In the genomic region with DNA sequence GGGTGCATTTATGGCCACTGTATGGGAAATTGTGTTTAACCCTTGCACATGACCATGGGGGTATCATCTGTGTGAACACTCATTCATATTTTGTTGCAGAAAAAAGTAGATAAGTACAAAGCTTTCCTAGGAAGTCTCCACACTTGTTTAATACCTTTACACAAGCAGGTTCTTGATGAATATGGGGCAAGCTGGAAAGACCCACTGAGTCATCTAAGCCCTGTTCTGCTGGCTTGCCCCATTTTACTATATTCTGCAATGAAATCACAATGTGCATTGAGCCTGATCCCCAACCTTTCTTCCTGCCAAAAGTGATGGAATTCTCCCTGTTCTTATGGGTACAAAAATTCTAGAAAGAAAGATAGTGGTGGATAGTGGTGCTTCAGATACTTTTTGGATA, we compare ENCODE assay signal across 18 cellular contexts.
DNase-seq lines count a peak whose midpoint lies in the region; ATAC-seq, FAIRE-seq and TF ChIP-seq lines count a peak whose summit lies in the region.
"Had no signal": no experiment of that assay in that cellular context is flagged by ENCODE, and none has a peak within 500 bp of the region (broad histone marks: within the 10 kb centered on the region; RNA-seq: fewer than 3 reads in every experiment).

No MANE protein-coding gene starts in this region.

- no peak overlapping the region for H3K4me3 Mint-ChIP-seq in activated CD4-positive, alpha-beta memory T cell treated with anti-CD3 and anti-CD28 coated beads for 36 hours
- no peak overlapping the region for H3K4me3 Mint-ChIP-seq in activated CD4-positive, alpha-beta memory T cell treated with anti-CD3 and anti-CD28 coated beads, Interleukin-2, amount 10 ng/mL, durations not matched to agents 7 days and 5 days
- no peak overlapping the region for H3K4me3 Mint-ChIP-seq in activated naive CD8-positive, alpha-beta T cell treated with anti-CD3 and anti-CD28 coated beads, Interleukin-2, amount 50 U/mL, for 24 hours
- H3K4me3 Mint-ChIP-seq in activated naive CD8-positive, alpha-beta T cell treated with anti-CD3 and anti-CD28 coated beads for 36 hours, result no peak overlapping the region
- H3K4me3 Mint-ChIP-seq in glutamatergic neuron (ENCODE audit: unreplicated experiment), result no peak overlapping the region
- H3K4me3 Mint-ChIP-seq: B cell; CD8-positive, alpha-beta T cell; HFFc6 had no signal

- no peaks in the 10 kb centered on the region for H3K27me3 ChIP-seq in GM12878 (replicated peaks in 1 of 2; ENCODE audit: control insufficient read depth in 2 of 2, insufficient read depth in 2 of 2, low read length in 1 of 2)
- H3K27me3 ChIP-seq: BLaER1 treated with 17β-estradiol and CSF1 and Interleukin-3, amounts not matched to agents 10 nM and 100 nM had no signal

- peak; percentile 27 for DNase-seq in activated CD4-positive, alpha-beta memory T cell treated with anti-CD3 and anti-CD28 coated beads for 36 hours
- DNase-seq in activated CD4-positive, alpha-beta memory T cell treated with anti-CD3 and anti-CD28 coated beads, Interleukin-2, amount 10 ng/mL, durations not matched to agents 7 days and 5 days, result no peak
- DNase-seq in activated naive CD8-positive, alpha-beta T cell treated with anti-CD3 and anti-CD28 coated beads, Interleukin-2, amount 50 U/mL, for 24 hours, result no peak
- no peak for DNase-seq in activated naive CD8-positive, alpha-beta T cell treated with anti-CD3 and anti-CD28 coated beads for 36 hours
- DNase-seq in GM12878 (ENCODE audit: low read depth, low spot score) (no peak), glutamatergic neuron (no peak)
- DNase-seq in activated CD8-positive, alpha-beta memory T cell treated with anti-CD3 and anti-CD28 coated beads, Interleukin-2, amount 50 U/mL, for 48 hours, result no peak
- DNase-seq: 8988T; Calu3; CD8-positive, alpha-beta T cell; DMS79 treated with DMSO at 0.1 percent for 48 hours; GF-D8; GOT3; H7; HFFc6 had no signal

- no peak overlapping the region for H3K4me2 ChIP-seq in GM12878 (ENCODE audit: control insufficient read depth, insufficient read depth)
- H3K4me2 ChIP-seq: BLaER1 treated with 17β-estradiol and CSF1 and Interleukin-3, amounts not matched to agents 10 nM and 100 nM had no signal

- H4K20me1 ChIP-seq in GM12878 (ENCODE audit: control insufficient read depth, insufficient read depth), result no peaks in the 10 kb centered on the region
- H4K20me1 ChIP-seq: BLaER1 treated with 17β-estradiol and CSF1 and Interleukin-3, amounts not matched to agents 10 nM and 100 nM had no signal

- no peak overlapping the region for H3K27ac ChIP-seq in GM12878 (ENCODE audit: control insufficient read depth, insufficient read depth)
- H3K27ac ChIP-seq: BLaER1 treated with 17β-estradiol and CSF1 and Interleukin-3, amounts not matched to agents 10 nM and 100 nM had no signal

- H3K36me3 Mint-ChIP-seq in activated CD4-positive, alpha-beta memory T cell treated with anti-CD3 and anti-CD28 coated beads for 36 hours, result no peaks in the 10 kb centered on the region
- H3K36me3 Mint-ChIP-seq in activated CD4-positive, alpha-beta memory T cell treated with anti-CD3 and anti-CD28 coated beads, Interleukin-2, amount 10 ng/mL, durations not matched to agents 7 days and 5 days (ENCODE audit: low read depth), result no peaks in the 10 kb centered on the region
- no peaks in the 10 kb centered on the region for H3K36me3 Mint-ChIP-seq in activated naive CD8-positive, alpha-beta T cell treated with anti-CD3 and anti-CD28 coated beads, Interleukin-2, amount 50 U/mL, for 24 hours (ENCODE audit: low read depth)
- H3K36me3 Mint-ChIP-seq in activated naive CD8-positive, alpha-beta T cell treated with anti-CD3 and anti-CD28 coated beads for 36 hours, result no peaks in the 10 kb centered on the region
- peaks cover 12% of the 10 kb centered on the region for H3K36me3 Mint-ChIP-seq in glutamatergic neuron (ENCODE audit: unreplicated experiment)
- H3K36me3 Mint-ChIP-seq: CD8-positive, alpha-beta T cell had no signal

- no peak for TF ChIP-seq POLR2A in GM12878 (IDR thresholded peaks at IDR 0.05; ENCODE audit: low read depth, low read length)

- H3K9me3 Mint-ChIP-seq in activated CD4-positive, alpha-beta memory T cell treated with anti-CD3 and anti-CD28 coated beads for 36 hours, result peaks cover 2% of the 10 kb centered on the region
- H3K9me3 Mint-ChIP-seq in activated CD4-positive, alpha-beta memory T cell treated with anti-CD3 and anti-CD28 coated beads, Interleukin-2, amount 10 ng/mL, durations not matched to agents 7 days and 5 days, result peaks cover 5% of the 10 kb centered on the region
- H3K9me3 Mint-ChIP-seq in activated naive CD8-positive, alpha-beta T cell treated with anti-CD3 and anti-CD28 coated beads, Interleukin-2, amount 50 U/mL, for 24 hours, result no peaks in the 10 kb centered on the region
- peaks cover 4% of the 10 kb centered on the region for H3K9me3 Mint-ChIP-seq in activated naive CD8-positive, alpha-beta T cell treated with anti-CD3 and anti-CD28 coated beads for 36 hours
- no peaks in the 10 kb centered on the region for H3K9me3 Mint-ChIP-seq in glutamatergic neuron (ENCODE audit: unreplicated experiment)
- H3K9me3 Mint-ChIP-seq: CD8-positive, alpha-beta T cell had no signal

- no peak overlapping the region for H2AFZ ChIP-seq in GM12878 (ENCODE audit: control insufficient read depth, low read depth, low read length)

- TF ChIP-seq RAD21 in GM12878 (IDR thresholded peaks at IDR 0.05; ENCODE audit: insufficient read depth, low read depth, low read length), result no peak

- peak overlapping the region; percentile 35 for H3K27ac Mint-ChIP-seq in activated CD4-positive, alpha-beta memory T cell treated with anti-CD3 and anti-CD28 coated beads for 36 hours
- H3K27ac Mint-ChIP-seq in activated CD4-positive, alpha-beta memory T cell treated with anti-CD3 and anti-CD28 coated beads, Interleukin-2, amount 10 ng/mL, durations not matched to agents 7 days and 5 days, result no peak overlapping the region
- H3K27ac Mint-ChIP-seq in activated naive CD8-positive, alpha-beta T cell treated with anti-CD3 and anti-CD28 coated beads, Interleukin-2, amount 50 U/mL, for 24 hours, result peak overlapping the region; percentile 50
- no peak overlapping the region for H3K27ac Mint-ChIP-seq in activated naive CD8-positive, alpha-beta T cell treated with anti-CD3 and anti-CD28 coated beads for 36 hours
- no peak overlapping the region for H3K27ac Mint-ChIP-seq in glutamatergic neuron (ENCODE audit: unreplicated experiment)
- H3K27ac Mint-ChIP-seq: B cell; CD8-positive, alpha-beta T cell; HFFc6 had no signal

- FAIRE-seq in GM12878 (lab: Jason Lieb, UNC), result no peak

- ATAC-seq in activated naive CD8-positive, alpha-beta T cell treated with anti-CD3 and anti-CD28 coated beads, Interleukin-2, amount 50 U/mL, for 24 hours, result peak; percentile 43
- ATAC-seq in GM12878, result peak; percentile 49
- ATAC-seq: CD8-positive, alpha-beta T cell; HCT116 had no signal

- TF ChIP-seq CTCF in GM12878 (IDR thresholded peaks at IDR 0.05 in 2 of 3, conservative IDR thresholded peaks at IDR 0.05 in 1 of 3; ENCODE audit: control insufficient read depth in 2 of 3, extremely low read depth in 1 of 3, insufficient read depth in 1 of 3, low read depth in 3 of 3, low read length in 3 of 3) (no peak), glutamatergic neuron (IDR thresholded peaks at IDR 0.05; ENCODE audit: partially characterized antibody, unreplicated experiment) (no peak)

- SMC1A ChIA-PET in GM12878 (lab: Charles Lee; ENCODE audit: uncharacterized antibody, unreplicated experiment), result no interaction called here

- no peaks in the 10 kb centered on the region for H3K79me2 ChIP-seq in GM12878 (ENCODE audit: control insufficient read depth, insufficient read depth, low read length)

- BruUV-seq in GM12878 (replicated peaks; lab: Mats Ljungman, UMichigan), result no TSS peak

- peaks cover 1% of the 10 kb centered on the region for H3K27me3 Mint-ChIP-seq in activated CD4-positive, alpha-beta memory T cell treated with anti-CD3 and anti-CD28 coated beads for 36 hours
- H3K27me3 Mint-ChIP-seq in activated CD4-positive, alpha-beta memory T cell treated with anti-CD3 and anti-CD28 coated beads, Interleukin-2, amount 10 ng/mL, durations not matched to agents 7 days and 5 days, result peaks cover 11% of the 10 kb centered on the region
- H3K27me3 Mint-ChIP-seq in activated naive CD8-positive, alpha-beta T cell treated with anti-CD3 and anti-CD28 coated beads, Interleukin-2, amount 50 U/mL, for 24 hours, result peaks cover 14% of the 10 kb centered on the region
- H3K27me3 Mint-ChIP-seq in activated naive CD8-positive, alpha-beta T cell treated with anti-CD3 and anti-CD28 coated beads for 36 hours, result peaks cover 11% of the 10 kb centered on the region
- no peaks in the 10 kb centered on the region for H3K27me3 Mint-ChIP-seq in glutamatergic neuron (ENCODE audit: unreplicated experiment)
- H3K27me3 Mint-ChIP-seq: B cell had no signal

- peaks cover 7% of the 10 kb centered on the region; the same call in 1 of the 2 replicates for H3K4me1 ChIP-seq in GM12878 (ENCODE audit: control insufficient read depth, insufficient read depth, low read length)

- in situ Hi-C loops in GM12878 (cut with MboI), result no loop called here

- POLR2A ChIA-PET in activated CD4-positive, alpha-beta memory T cell treated with anti-CD3 and anti-CD28 coated beads for 36 hours (lab: Charles Lee), result no interaction called here
- POLR2A ChIA-PET in activated CD4-positive, alpha-beta memory T cell treated with anti-CD3 and anti-CD28 coated beads, Interleukin-2, amount 10 ng/mL, durations not matched to agents 7 days and 5 days (lab: Charles Lee), result no interaction called here
- POLR2A ChIA-PET in GM12878 (lab: Charles Lee), result no interaction called here

- H3K4me3 ChIP-seq in GM12878, result no peak overlapping the region
- H3K4me3 ChIP-seq: BLaER1 treated with 17β-estradiol and CSF1 and Interleukin-3, amounts not matched to agents 10 nM and 100 nM had no signal

- CTCF ChIA-PET in activated CD4-positive, alpha-beta memory T cell treated with anti-CD3 and anti-CD28 coated beads for 36 hours (lab: Charles Lee), result interaction anchor here (2.1 kb wide), 1 partner anchor 98 kb away, joined by 5 read pairs; no protein-coding TSS in a partner anchor
- CTCF ChIA-PET in activated CD4-positive, alpha-beta memory T cell treated with anti-CD3 and anti-CD28 coated beads, Interleukin-2, amount 10 ng/mL, durations not matched to agents 7 days and 5 days (lab: Charles Lee), result no interaction called here
- CTCF ChIA-PET in GM12878 (lab: Yijun Ruan, JAX), result no interaction called here

- intact Hi-C loops in activated CD4-positive, alpha-beta memory T cell treated with anti-CD3 and anti-CD28 coated beads for 36 hours (cut with micrococcal nuclease), result loop anchor here (10.0 kb wide), 2 partner anchors 214 to 304 kb away; a partner anchor contains a TSS
- intact Hi-C loops in GM12878 (cut with micrococcal nuclease; ENCODE audit: unreplicated experiment), result no loop called here

- H3K36me3 ChIP-seq in GM12878 (ENCODE audit: control insufficient read depth in 2 of 2, insufficient read depth in 2 of 2, low read length in 1 of 2), result no peaks in the 10 kb centered on the region
- H3K36me3 ChIP-seq: BLaER1 treated with 17β-estradiol and CSF1 and Interleukin-3, amounts not matched to agents 10 nM and 100 nM had no signal

- RAD21 ChIA-PET in GM12878 (lab: Charles Lee; ENCODE audit: unreplicated experiment), result no interaction called here

- H3K9me3 ChIP-seq in GM12878 (replicated peaks; ENCODE audit: control insufficient read depth, insufficient read depth, low read length), result no peaks in the 10 kb centered on the region; the same call in 2 of the 3 replicates

- TF ChIP-seq EP300 in GM12878 (IDR thresholded peaks at IDR 0.05; ENCODE audit: borderline replicate concordance in 1 of 2, control insufficient read depth in 1 of 2, low read depth in 2 of 2, low read length in 2 of 2), result no peak

- peaks cover 14% of the 10 kb centered on the region for H3K4me1 Mint-ChIP-seq in activated CD4-positive, alpha-beta memory T cell treated with anti-CD3 and anti-CD28 coated beads for 36 hours (ENCODE audit: low read depth)
- H3K4me1 Mint-ChIP-seq in activated CD4-positive, alpha-beta memory T cell treated with anti-CD3 and anti-CD28 coated beads, Interleukin-2, amount 10 ng/mL, durations not matched to agents 7 days and 5 days, result peaks cover 16% of the 10 kb centered on the region
- peaks cover 17% of the 10 kb centered on the region for H3K4me1 Mint-ChIP-seq in activated naive CD8-positive, alpha-beta T cell treated with anti-CD3 and anti-CD28 coated beads, Interleukin-2, amount 50 U/mL, for 24 hours
- H3K4me1 Mint-ChIP-seq in activated naive CD8-positive, alpha-beta T cell treated with anti-CD3 and anti-CD28 coated beads for 36 hours, result no peaks in the 10 kb centered on the region
- peaks cover 8% of the 10 kb centered on the region for H3K4me1 Mint-ChIP-seq in glutamatergic neuron (ENCODE audit: low read depth, unreplicated experiment)

- no peak overlapping the region for H3K9ac ChIP-seq in GM12878 (ENCODE audit: control insufficient read depth, insufficient read depth, low read length)
- H3K9ac ChIP-seq: BLaER1 treated with 17β-estradiol and CSF1 and Interleukin-3, amounts not matched to agents 10 nM and 100 nM had no signal

Comparison
In these comparisons a context has a peak if more than half of its experiments do, and no peak if none do; other contexts are left out.
1. H3K27ac Mint-ChIP-seq: peak in activated CD4-positive, alpha-beta memory T cell treated with anti-CD3 and anti-CD28 coated beads for 36 hours (single experiment) and activated naive CD8-positive, alpha-beta T cell treated with anti-CD3 and anti-CD28 coated beads, Interleukin-2, amount 50 U/mL, for 24 hours (single experiment); none in activated CD4-positive, alpha-beta memory T cell treated with anti-CD3 and anti-CD28 coated beads, Interleukin-2, amount 10 ng/mL, durations not matched to agents 7 days and 5 days (single experiment), activated naive CD8-positive, alpha-beta T cell treated with anti-CD3 and anti-CD28 coated beads for 36 hours (single experiment) and glutamatergic neuron (single experiment).